ENCODE assay signal across 13 cellular contexts in the genomic region with DNA sequence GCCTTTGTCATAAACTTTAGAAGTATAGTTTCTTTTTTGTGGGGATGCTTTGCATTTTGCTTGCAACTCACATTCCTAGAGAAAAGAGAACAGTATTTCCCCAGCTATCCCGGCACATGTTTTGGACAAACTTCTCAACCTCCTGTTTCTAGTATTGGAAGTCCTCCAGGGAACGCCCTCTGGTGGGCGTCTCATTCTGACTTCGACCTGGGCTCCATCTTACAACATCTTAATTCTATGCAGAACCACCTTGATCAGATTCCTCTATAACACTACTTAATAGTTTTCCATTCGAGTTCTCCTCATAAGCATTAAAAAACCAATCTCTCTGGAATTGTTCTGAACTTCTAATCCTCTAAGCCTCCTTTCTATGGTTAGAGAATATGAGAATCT.
DNase-seq lines count a peak whose midpoint lies in the region; ATAC-seq, FAIRE-seq and TF ChIP-seq lines count a peak whose summit lies in the region.
"Had no signal": no experiment of that assay in that cellular context is flagged by ENCODE, and none has a peak within 500 bp of the region (broad histone marks: within the 10 kb centered on the region; RNA-seq: fewer than 3 reads in every experiment).

No MANE protein-coding gene starts in this region.

- ATAC-seq in GM21576 (IDR thresholded peaks at IDR 0.05; ENCODE audit: unreplicated experiment) = no peak

- no peak overlapping the region for H2AFZ ChIP-seq in SU-DHL-6 (ENCODE audit: low read depth, low read length, severe bottlenecking)

- POLR2A ChIA-PET in HEK293 (lab: Yijun Ruan, JAX) = no interaction called here

- H3F3A ChIP-seq in SU-DHL-6 (ENCODE audit: insufficient read depth) = no peaks in the 10 kb centered on the region

- H3K9me3 ChIP-seq in HEK293 (ENCODE audit: control insufficient read depth, insufficient read depth, low read depth, low read length) = no peaks in the 10 kb centered on the region
- no peaks in the 10 kb centered on the region for H3K9me3 ChIP-seq in SU-DHL-6 (ENCODE audit: insufficient read depth, low read length)
- H3K9me3 ChIP-seq: pancreas, vagina had no signal

- H3K36me3 Mint-ChIP-seq in Calu3 (ENCODE audit: insufficient read depth, unreplicated experiment) = peaks cover 4% of the 10 kb centered on the region

- no peak overlapping the region for H3K27ac Mint-ChIP-seq in Calu3 (ENCODE audit: unreplicated experiment)

- H3K36me3 ChIP-seq in HEK293 (ENCODE audit: control insufficient read depth in 2 of 2, insufficient read depth in 1 of 2, low read length in 2 of 2) (no peaks in the 10 kb centered on the region), SU-DHL-6 (ENCODE audit: low read length) (no peaks in the 10 kb centered on the region)
- H3K36me3 ChIP-seq: pancreas, vagina had no signal

- H3K79me2 ChIP-seq in SU-DHL-6 (ENCODE audit: insufficient read depth, low read length) = no peaks in the 10 kb centered on the region

- H3K4me1 Mint-ChIP-seq in Calu3 (ENCODE audit: low read depth, unreplicated experiment) = peaks cover 18% of the 10 kb centered on the region

- H3K9ac ChIP-seq in SU-DHL-6 (ENCODE audit: low read length) = no peak overlapping the region

- H3K9me2 ChIP-seq in SU-DHL-6 (replicated peaks; ENCODE audit: insufficient read depth, low read length) = no peaks in the 10 kb centered on the region

- no peaks in the 10 kb centered on the region for H3K27me3 ChIP-seq in SU-DHL-6 (ENCODE audit: low read length)
- H3K27me3 ChIP-seq: pancreas, vagina had no signal

- no TSS peak for BruUV-seq in Calu3 (replicated peaks; lab: Mats Ljungman, UMichigan)

- TF ChIP-seq CTCF in Calu3 (IDR thresholded peaks at IDR 0.05; ENCODE audit: unreplicated experiment) (peak; percentile 18), HEK293 (tag by site-specific recombination; IDR thresholded peaks at IDR 0.05) (no peak), SU-DHL-6 (IDR thresholded peaks at IDR 0.05; ENCODE audit: insufficient read depth, low read length, poor library complexity, severe bottlenecking) (peak; percentile 46)

- H3K27ac ChIP-seq in HEK293 (ENCODE audit: extremely low read depth, low read depth, low read length) (no peak overlapping the region), SU-DHL-6 (ENCODE audit: low read depth, low read length) (no peak overlapping the region)
- H3K27ac ChIP-seq: pancreas, vagina had no signal

- CTCF ChIA-PET in Calu3 (lab: Charles Lee) = interaction anchor here (0.6 to 1.9 kb wide), 2 partner anchors 29 to 135 kb away, joined by 3 to 6 read pairs; no protein-coding TSS in a partner anchor
- CTCF ChIA-PET in HEK293 (lab: Yijun Ruan, JAX) = interaction anchor here (0.6 to 1.6 kb wide), 5 partner anchors 11 to 662 kb away, joined by 3 to 5 read pairs (median 3); no protein-coding TSS in a partner anchor

- no peaks in the 10 kb centered on the region for H3K4me1 ChIP-seq in HEK293 (ENCODE audit: control insufficient read depth, insufficient read depth, low read length)
- H3K4me1 ChIP-seq: pancreas, vagina had no signal

- no peak overlapping the region for H3K4me3 Mint-ChIP-seq in Calu3 (ENCODE audit: low read depth, unreplicated experiment)

- H3K27me3 Mint-ChIP-seq in Calu3 (ENCODE audit: unreplicated experiment) = no peaks in the 10 kb centered on the region

- H3K4me2 ChIP-seq in SU-DHL-6 (ENCODE audit: low read depth, low read length, poor library complexity, severe bottlenecking) = no peak overlapping the region

- no peak overlapping the region for H3K4me3 ChIP-seq in HEK293 (ENCODE audit: low read depth, low read length)
- H3K4me3 ChIP-seq in SU-DHL-6 (ENCODE audit: insufficient read depth, low read length, poor library complexity, severe bottlenecking) = no peak overlapping the region
- H3K4me3 ChIP-seq: pancreas, vagina had no signal

- H3K9me3 Mint-ChIP-seq in Calu3 (ENCODE audit: low read depth, unreplicated experiment) = peaks cover under 1% of the 10 kb centered on the region

- intact Hi-C loops in Calu3 (cut with micrococcal nuclease; ENCODE audit: unreplicated experiment) = loop anchor here (1.0 kb wide), 2 partner anchors 15 to 139 kb away; a partner anchor contains a TSS

- no peaks in the 10 kb centered on the region for H4K20me1 ChIP-seq in SU-DHL-6 (ENCODE audit: low read depth, low read length)

- no peak for FAIRE-seq in GM19239 (lab: Jason Lieb, UNC)
- FAIRE-seq: islet of Langerhans, pancreas, TTC549 had no signal

- DNase-seq in Calu3 (peak; percentile 45), iPS-NIHi7 (ENCODE audit: extremely low spot score) (peak; percentile 60), NCI-H226 (no peak), GM19239 (ENCODE audit: insufficient read length, low spot score) (no peak), NCI-H1694 (lab: John Stamatoyannopoulos, UW) (no peak)
- DNase-seq: activated naive CD4-positive, alpha-beta T cell had no signal

TF ChIP-seq in HEK293, 187 proteins besides CTCF, POLR2A, EP300 and RAD21:
- TF ChIP-seq ZNF335 (tag by site-specific recombination; conservative IDR thresholded peaks at IDR 0.05) (0 out of 2 replicates have a peak, but pooled peaks have one; percentile 19), KLF7 (tag by site-specific recombination; IDR thresholded peaks at IDR 0.05; ENCODE audit: borderline replicate concordance) (no peak)
TF ChIP-seq in HEK293: peak in this region for 1.

Comparison
In these comparisons a context has a peak if more than half of its experiments do, and no peak if none do; other contexts are left out.
1. DNase-seq: peak in Calu3 (single experiment) and iPS-NIHi7 (single experiment); none in NCI-H226 (single experiment), GM19239 (single experiment) and NCI-H1694 (single experiment).